Comparison of ENCODE assay signal across 26 cellular contexts in the genomic region with DNA sequence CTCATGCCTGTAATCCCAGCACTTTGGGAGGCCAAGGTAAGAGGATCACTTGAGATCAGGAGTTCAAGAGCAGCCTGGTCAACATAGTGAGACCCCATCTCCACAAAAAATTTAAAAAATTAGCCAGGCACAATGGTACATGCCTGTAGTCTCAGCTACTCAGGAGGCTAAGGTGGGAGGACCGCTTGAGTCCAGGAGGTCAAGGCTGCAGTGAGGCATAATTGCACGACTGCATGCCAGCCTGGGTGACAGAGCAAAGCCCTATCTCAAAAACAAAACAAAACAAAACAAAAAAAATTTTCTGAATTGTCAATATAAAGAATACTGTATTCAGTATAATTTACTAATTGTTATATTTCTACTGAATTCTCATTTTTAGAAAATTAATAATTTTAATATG.
"Had no signal": no experiment of that assay in that cellular context is flagged by ENCODE, and none has a peak within 500 bp of the region (broad histone marks: within the 10 kb centered on the region; RNA-seq: fewer than 3 reads in every experiment).

No MANE protein-coding gene starts in this region.

- H3K27ac ChIP-seq: colonic mucosa, coronary artery, dorsolateral prefrontal cortex, epithelial cell of prostate, esophagus muscularis mucosa, esophagus squamous epithelium, foreskin keratinocyte, gastrocnemius medialis, gastroesophageal sphincter, heart left ventricle, heart right ventricle had no signal

- H3K9me3 ChIP-seq: colonic mucosa, esophagus muscularis mucosa, esophagus squamous epithelium, gastrocnemius medialis, gastroesophageal sphincter, heart left ventricle, heart right ventricle had no signal

- H3K36me3 ChIP-seq: colonic mucosa, esophagus muscularis mucosa, esophagus squamous epithelium, gastrocnemius medialis, gastroesophageal sphincter, heart left ventricle, heart right ventricle had no signal

- FAIRE-seq: endothelial cell of umbilical vein, frontal cortex had no signal

- DNase-seq: colonic mucosa; cortex of kidney; dermis blood vessel endothelial cell; dorsolateral prefrontal cortex; effector CD4-positive, alpha-beta T cell; effector CD8-positive, alpha-beta T cell; effector memory CD4-positive, alpha-beta T cell; effector memory CD8-positive, alpha-beta T cell; endodermal cell; erythroblast; esophagus squamous epithelium; foreskin fibroblast; foreskin keratinocyte; foreskin melanocyte; gastrocnemius medialis; glutamatergic neuron; head of caudate nucleus; heart left ventricle; heart right ventricle had no signal

- ATAC-seq: effector memory CD8-positive, alpha-beta T cell; esophagus mucosa; foreskin keratinocyte; gastrocnemius medialis; gastroesophageal sphincter; heart left ventricle; heart right ventricle had no signal

- H3K4me1 ChIP-seq: foreskin keratinocyte, gastrocnemius medialis, heart left ventricle, heart right ventricle had no signal

- H3K27me3 ChIP-seq: colonic mucosa, esophagus muscularis mucosa, gastrocnemius medialis, gastroesophageal sphincter, heart right ventricle had no signal

- H3K4me3 ChIP-seq: colonic mucosa, coronary artery, dorsolateral prefrontal cortex, esophagus muscularis mucosa, esophagus squamous epithelium, gastrocnemius medialis, gastroesophageal sphincter, heart left ventricle, heart right ventricle had no signal
